In the genomic region with DNA sequence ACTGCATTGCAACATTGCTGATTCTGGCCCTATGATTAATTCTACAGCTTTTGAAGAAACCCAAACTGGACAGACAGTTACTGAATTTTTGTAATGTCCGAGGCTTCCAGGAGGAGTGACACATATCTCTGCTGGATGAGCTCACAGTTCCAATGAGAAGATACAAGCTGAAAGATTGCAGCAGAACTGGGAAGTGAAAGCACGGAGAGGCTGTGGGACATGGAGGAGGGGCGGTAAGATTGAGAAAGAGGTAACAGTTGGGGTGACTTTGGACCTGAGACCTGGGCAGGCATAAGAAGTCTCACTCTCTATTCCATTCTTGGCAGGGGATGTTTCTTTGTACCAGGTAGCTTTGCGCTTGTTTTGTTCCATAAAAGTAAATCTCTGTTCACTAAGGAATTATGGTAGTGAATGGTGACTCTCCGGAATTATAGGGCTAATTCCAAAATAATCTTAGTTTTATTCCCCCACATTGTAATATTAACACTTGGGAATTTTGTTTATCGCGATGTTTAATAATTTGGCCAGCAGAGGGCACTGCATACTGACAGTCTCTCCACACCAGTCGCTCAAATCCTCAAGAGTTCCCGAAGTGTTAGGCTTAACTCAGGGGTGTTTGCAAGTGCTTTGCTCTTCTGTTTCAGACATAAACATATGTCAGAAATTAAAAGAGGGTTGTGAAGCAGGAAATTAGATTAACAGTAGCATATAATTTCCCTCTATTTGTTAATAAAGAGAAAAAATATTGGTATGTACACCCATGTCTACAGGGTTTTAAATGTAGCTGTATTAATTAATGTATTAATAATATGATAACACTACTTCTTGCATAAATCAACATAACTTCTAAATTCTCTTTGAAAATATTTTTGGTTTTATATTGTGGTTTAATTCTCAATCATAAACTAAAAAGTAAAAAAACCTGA, we compare ENCODE assay signal across 8 cellular contexts.
DNase-seq lines count a peak whose midpoint lies in the region; ATAC-seq and TF ChIP-seq lines count a peak whose summit lies in the region.

No MANE protein-coding gene starts in this region.

- no peaks in the 10 kb centered on the region for H3K9me3 ChIP-seq in DND-41 (ENCODE audit: insufficient read depth, low read length, severe bottlenecking)
- H3K9me3 ChIP-seq in MG63, result no peaks in the 10 kb centered on the region

- TF ChIP-seq CTCF in DND-41 (IDR thresholded peaks at IDR 0.05; ENCODE audit: borderline replicate concordance, extremely low read depth, low read length, poor library complexity, severe bottlenecking), result peak; percentile 72
- peak; percentile 87 for TF ChIP-seq CTCF in RWPE1 (conservative IDR thresholded peaks at IDR 0.05; ENCODE audit: low read depth)

- ATAC-seq in DND-41 (ENCODE audit: insufficient read depth, low read depth), result peak; percentile 70; the same call in 2 of the 3 replicates
- peak; percentile 51 for ATAC-seq in GM21390 (IDR thresholded peaks at IDR 0.05; ENCODE audit: unreplicated experiment)
- no peak for ATAC-seq in stimulated activated naive CD8-positive, alpha-beta T cell treated with anti-CD3 and anti-CD28 coated beads, Interleukin-15, Interleukin-2, amounts not matched to agents 100 U/mL and 50 U/mL, for 24 hours
- no peak for ATAC-seq in HG02840 (IDR thresholded peaks at IDR 0.05; ENCODE audit: low FRiP score, unreplicated experiment)

- no peaks in the 10 kb centered on the region for H3K4me1 ChIP-seq in DND-41 (ENCODE audit: insufficient read depth, low read length)

- H3K27me3 ChIP-seq in DND-41 (ENCODE audit: insufficient read depth, low read length, poor library complexity) (no peaks in the 10 kb centered on the region), MG63 (no peaks in the 10 kb centered on the region)

- H3K4me3 ChIP-seq in DND-41 (ENCODE audit: low read depth in 1 of 2, low read length in 2 of 2) (no peak overlapping the region), MG63 (peak overlapping the region; percentile 18)

- POLR2A ChIA-PET in RWPE1 (lab: Yijun Ruan, JAX; ENCODE audit: low non-redundant PET), result no interaction called here

- no peak overlapping the region for H2AFZ ChIP-seq in DND-41 (ENCODE audit: low read depth, low read length)

- H3K79me2 ChIP-seq in DND-41 (ENCODE audit: insufficient read depth, low read length), result no peaks in the 10 kb centered on the region

- H3K36me3 ChIP-seq in DND-41 (ENCODE audit: insufficient read depth, low read length) (no peaks in the 10 kb centered on the region), MG63 (no peaks in the 10 kb centered on the region)

- CTCF ChIA-PET in RWPE1 (lab: Yijun Ruan, JAX), result no interaction called here

- DNase-seq in DND-41 (peak; percentile 31), MG63 (peak; percentile 26), RWPE1 (ENCODE audit: low spot score) (peak; percentile 27), kidney tubule cell (ENCODE audit: low spot score) (peak; percentile 58)
- peak; percentile 15 for DNase-seq in central memory CD4-positive, alpha-beta T cell
- DNase-seq in stimulated activated naive CD8-positive, alpha-beta T cell treated with anti-CD3 and anti-CD28 coated beads, Interleukin-15, Interleukin-2, amounts not matched to agents 100 U/mL and 50 U/mL, for 24 hours, result peak; percentile 27

- no peak overlapping the region for H3K4me2 ChIP-seq in DND-41 (ENCODE audit: insufficient read depth, low read length)

- H3K9ac ChIP-seq in DND-41 (ENCODE audit: low read depth, low read length), result no peak overlapping the region

- H3K27ac ChIP-seq in DND-41 (ENCODE audit: low read length), result no peak overlapping the region
- H3K27ac ChIP-seq in RWPE1, result no peak overlapping the region

- no peaks in the 10 kb centered on the region for H4K20me1 ChIP-seq in DND-41 (ENCODE audit: insufficient read depth, low read length)

Comparison
In these comparisons a context has a peak if more than half of its experiments do, and no peak if none do; other contexts are left out.
1. ATAC-seq: peak in DND-41 (single experiment) and GM21390 (single experiment); none in stimulated activated naive CD8-positive, alpha-beta T cell treated with anti-CD3 and anti-CD28 coated beads, Interleukin-15, Interleukin-2, amounts not matched to agents 100 U/mL and 50 U/mL, for 24 hours (single experiment) and HG02840 (single experiment).
2. Peak in every context shown above with its lines, with median percentiles within 50 percentile points of each other: DNase-seq.